In genomic region chr17:16216341-16217001, GRCh38 we compare ENCODE assay signal across 8 cellular contexts. TPM values are rescaled to one million over a fixed set of nuclear protein-coding genes. Genes with fewer than 3 reads are reported as not detected.
A peak's percentile ranks its signal among the peaks of the same experiment; 100 is the strongest.
DNase-seq lines count a peak whose midpoint lies in the region; ATAC-seq, FAIRE-seq and TF ChIP-seq lines count a peak whose summit lies in the region.
"Not testable (repeated sequence)": the region's sequence is repeated elsewhere in the genome, so short reads cannot be mapped to it uniquely, and the experiment has no call there.

No MANE protein-coding gene starts in this region.

- not testable (repeated sequence) for H4K5ac ChIP-seq in H1 (ENCODE audit: insufficient read length, low read depth, low read length)

- not testable (repeated sequence) for DNase-seq in AG10803 (ENCODE audit: low read depth); HFFc6; T-cell; activated naive CD8-positive, alpha-beta T cell treated with anti-CD3 and anti-CD28 coated beads, Interleukin-2, amount 10 ng/mL, durations not matched to agents 7 days and 5 days; H1 (ENCODE audit: low read depth in 1 of 2, low spot score in 2 of 2); neural crest cell (ENCODE audit: low read depth, low spot score)

- H3K9me3 Mint-ChIP-seq in HFFc6; T-cell; activated naive CD8-positive, alpha-beta T cell treated with anti-CD3 and anti-CD28 coated beads, Interleukin-2, amount 10 ng/mL, durations not matched to agents 7 days and 5 days; neural crest cell: not testable (repeated sequence)

- H3K79me1 ChIP-seq in H1 (ENCODE audit: low read depth, low read length): not testable (repeated sequence)

- H3K4ac ChIP-seq in H1 (replicated peaks; ENCODE audit: insufficient read length, low read depth, low read length): not testable (repeated sequence)

- TF ChIP-seq CTCF in AG10803 (conservative IDR thresholded peaks at IDR 0.05; ENCODE audit: low read length); HFFc6 (IDR thresholded peaks at IDR 0.05); H1 (IDR thresholded peaks at IDR 0.05; ENCODE audit: control extremely low read depth in 1 of 3, insufficient read depth in 1 of 3, low read depth in 1 of 3, low read length in 3 of 3); neural crest cell (conservative IDR thresholded peaks at IDR 0.05): not testable (repeated sequence)

- POLR2A ChIA-PET in T-cell (lab: Charles Lee) (interaction anchor here in 1 of 2 donors (0.6 kb wide), 1 partner anchor 1911 kb away, joined by 6 read pairs; no protein-coding TSS in a partner anchor), H1 (lab: Charles Lee; ENCODE audit: partially characterized antibody) (interaction anchor here (0.9 to 4.8 kb wide), 24 partner anchors 10 to 250 kb away, joined by 3 to 46 read pairs (median 5); partner anchors contain the start of genes CENPV, TTC19 and ZSWIM7)
- POLR2A ChIA-PET in activated naive CD8-positive, alpha-beta T cell treated with anti-CD3 and anti-CD28 coated beads, Interleukin-2, amount 10 ng/mL, durations not matched to agents 7 days and 5 days (lab: Charles Lee): interaction anchor here (0.5 to 4.2 kb wide), 10 partner anchors 47 to 286 kb away, joined by 3 to 41 read pairs (median 3); partner anchors contain the start of genes CENPV, TRPV2, TTC19 and ZSWIM7

- not testable (repeated sequence) for ATAC-seq in T-cell (replicated peaks in 1 of 4); activated naive CD8-positive, alpha-beta T cell treated with anti-CD3 and anti-CD28 coated beads, Interleukin-2, amount 10 ng/mL, durations not matched to agents 7 days and 5 days (ENCODE audit: low read depth)

- 87% methylated on average over 26 of the region's 38 CpGs; no CpG with 5 or more reads in 1 of the 2 experiments for WGBS in H1 (ENCODE audit: extremely low coverage in 1 of 2, insufficient coverage in 1 of 2, insufficient read length in 1 of 2, insufficient replicate concordance in 2 of 2, low coverage in 1 of 2, low lambda C conversion rate in 2 of 2, missing lambda C conversion rate in 1 of 2), 2 experiments

- H3K9ac ChIP-seq in H1 (replicated peaks in 1 of 4; ENCODE audit: extremely low read depth in 1 of 4, low read depth in 3 of 4, low read length in 3 of 4) (peak overlapping the region in 2 of 4 experiments; percentile 94 to 95; a peak in 4 of 7 replicates), iPS-20b (ENCODE audit: low read depth, low read length) (peak overlapping the region; percentile 94; the same call in 1 of the 2 replicates), stomach smooth muscle (ENCODE audit: low read length in 2 of 2) (peak overlapping the region; percentile 93 to 97)

- not testable (repeated sequence) for H4K91ac ChIP-seq in H1 (replicated peaks; ENCODE audit: insufficient read length, low read length)

- TF ChIP-seq RAD21 in H1 (IDR thresholded peaks at IDR 0.05 in 1 of 2, conservative IDR thresholded peaks at IDR 0.05 in 1 of 2; ENCODE audit: low read depth in 2 of 2, low read length in 2 of 2): not testable (repeated sequence)

- not testable (repeated sequence) for H3K4me1 ChIP-seq in H1 (replicated peaks in 1 of 4; ENCODE audit: control insufficient read depth in 3 of 4, insufficient read depth in 4 of 4, low read length in 3 of 4); iPS-20b (ENCODE audit: insufficient read depth, low read length)
- peaks cover 12% of the 10 kb centered on the region for H3K4me1 ChIP-seq in stomach smooth muscle (ENCODE audit: control insufficient read depth, insufficient read depth, low read length)

- not testable (repeated sequence) for H3K18ac ChIP-seq in H1 (ENCODE audit: extremely low read depth, low read length)

- peak overlapping the region; percentile 98; the same call in 1 of the 2 replicates for H4K8ac ChIP-seq in H1 (ENCODE audit: extremely low read depth, insufficient read depth, low read length)

- H3K4me3 Mint-ChIP-seq in HFFc6 (peak overlapping the region; percentile 98), T-cell (peak overlapping the region; percentile 88 to 97 (median 89)), neural crest cell (peak overlapping the region; percentile 96)
- peak overlapping the region; percentile 98 for H3K4me3 Mint-ChIP-seq in activated naive CD8-positive, alpha-beta T cell treated with anti-CD3 and anti-CD28 coated beads, Interleukin-2, amount 10 ng/mL, durations not matched to agents 7 days and 5 days

- H3K27ac Mint-ChIP-seq in HFFc6 (peak overlapping the region; percentile 93), T-cell (peak overlapping the region; percentile 94 to 97), neural crest cell (ENCODE audit: unreplicated experiment) (peak overlapping the region; percentile 97)
- H3K27ac Mint-ChIP-seq in activated naive CD8-positive, alpha-beta T cell treated with anti-CD3 and anti-CD28 coated beads, Interleukin-2, amount 10 ng/mL, durations not matched to agents 7 days and 5 days: peak overlapping the region; percentile 85

- H2BK120ac ChIP-seq in H1 (replicated peaks; ENCODE audit: low read depth, low read length): not testable (repeated sequence)

- peak overlapping the region; percentile 94; the same call in 1 of the 2 replicates for H2AFZ ChIP-seq in H1 (ENCODE audit: low read length)

- peak overlapping the region; percentile 94 for H3K4me3 ChIP-seq in AG10803 (ENCODE audit: low read length)
- peak overlapping the region; percentile 80 to 97 (median 94); a peak in 7 of 8 replicates for H3K4me3 ChIP-seq in H1 (ENCODE audit: extremely low read depth in 1 of 4, insufficient read depth in 2 of 4, low read depth in 3 of 4, low read length in 4 of 4)
- H3K4me3 ChIP-seq in iPS-20b (ENCODE audit: low read length): peak overlapping the region; percentile 98
- peak overlapping the region; percentile 95 to 100 for H3K4me3 ChIP-seq in stomach smooth muscle (ENCODE audit: low read length in 2 of 2)

- peaks cover 42% of the 10 kb centered on the region for H3K4me1 Mint-ChIP-seq in HFFc6 (ENCODE audit: low read depth)
- H3K4me1 Mint-ChIP-seq in T-cell: peaks cover 46 to 51% (median 50%) of the 10 kb centered on the region in 3 donors
- peaks cover 27% of the 10 kb centered on the region for H3K4me1 Mint-ChIP-seq in activated naive CD8-positive, alpha-beta T cell treated with anti-CD3 and anti-CD28 coated beads, Interleukin-2, amount 10 ng/mL, durations not matched to agents 7 days and 5 days
- peaks cover 38% of the 10 kb centered on the region for H3K4me1 Mint-ChIP-seq in neural crest cell

- not testable (repeated sequence) for H3K27me3 Mint-ChIP-seq in HFFc6 (ENCODE audit: insufficient read depth); T-cell; activated naive CD8-positive, alpha-beta T cell treated with anti-CD3 and anti-CD28 coated beads, Interleukin-2, amount 10 ng/mL, durations not matched to agents 7 days and 5 days; neural crest cell (ENCODE audit: low read depth)

- not testable (repeated sequence) for H4K20me1 ChIP-seq in H1 (replicated peaks in 1 of 2; ENCODE audit: control insufficient read depth in 1 of 2, insufficient read depth in 2 of 2, low read length in 2 of 2)

- not testable (repeated sequence) for H3K23ac ChIP-seq in H1 (ENCODE audit: insufficient read length)

- peak overlapping the region; percentile 80 to 90 for H3K4me2 ChIP-seq in H1 (ENCODE audit: insufficient read depth in 1 of 2, low read depth in 2 of 2, low read length in 2 of 2)

- TF ChIP-seq EP300 in H1 (IDR thresholded peaks at IDR 0.05; ENCODE audit: borderline replicate concordance in 1 of 2, low read depth in 2 of 2, low read length in 2 of 2): not testable (repeated sequence)

- peaks cover 21 to 66% of the 10 kb centered on the region in 2 experiments for H3K79me2 ChIP-seq in H1 (ENCODE audit: control insufficient read depth in 1 of 2, insufficient read depth in 2 of 2, low read length in 2 of 2)

- H2BK20ac ChIP-seq in H1 (ENCODE audit: low read length): not testable (repeated sequence)

- not testable (repeated sequence) for H3K27me3 ChIP-seq in H1 (replicated peaks in 1 of 4; ENCODE audit: control insufficient read depth in 3 of 4, extremely low read depth in 1 of 4, insufficient read depth in 3 of 4, low read length in 3 of 4); iPS-20b (ENCODE audit: insufficient read depth, low read length); stomach smooth muscle (ENCODE audit: control insufficient read depth in 1 of 2, insufficient read depth in 2 of 2, low read length in 2 of 2)

- not testable (repeated sequence) for H2BK15ac ChIP-seq in H1 (ENCODE audit: low read length)

- peak overlapping the region; percentile 95; the same call in 1 of the 2 replicates for H3K27ac ChIP-seq in H1 (ENCODE audit: low read depth, low read length)
- peak overlapping the region; percentile 94 for H3K27ac ChIP-seq in iPS-20b (ENCODE audit: low read length)
- peak overlapping the region; percentile 90 for H3K27ac ChIP-seq in stomach smooth muscle (ENCODE audit: low read length)

- 0 out of 2 replicates have a peak overlapping the region, but pooled peaks have one; percentile 18 for H2BK12ac ChIP-seq in H1 (ENCODE audit: low read depth, low read length)

- not testable (repeated sequence) for H3K36me3 Mint-ChIP-seq in HFFc6 (ENCODE audit: low read depth); T-cell; activated naive CD8-positive, alpha-beta T cell treated with anti-CD3 and anti-CD28 coated beads, Interleukin-2, amount 10 ng/mL, durations not matched to agents 7 days and 5 days; neural crest cell (ENCODE audit: low read depth)

- not testable (repeated sequence) for H3K14ac ChIP-seq in H1 (ENCODE audit: insufficient read length)

- not testable (repeated sequence) for H3K36me3 ChIP-seq in H1 (ENCODE audit: control insufficient read depth in 2 of 4, insufficient read depth in 4 of 4, low read length in 3 of 4); iPS-20b (ENCODE audit: insufficient read depth, low read depth, low read length); stomach smooth muscle (ENCODE audit: control insufficient read depth in 2 of 2, insufficient read depth in 2 of 2, low read length in 2 of 2)

- H2BK5ac ChIP-seq in H1 (ENCODE audit: low read depth, low read length): peak overlapping the region; percentile 91; the same call in 1 of the 2 replicates

- H2AK5ac ChIP-seq in H1 (ENCODE audit: low read depth, low read length): not testable (repeated sequence)

- H3K56ac ChIP-seq in H1 (replicated peaks; ENCODE audit: insufficient read length, low read depth, low read length): not testable (repeated sequence)

- FAIRE-seq in H1 (lab: Jason Lieb, UNC): not testable (repeated sequence)

- TF ChIP-seq POLR2A in H1 (IDR thresholded peaks at IDR 0.05; ENCODE audit: control extremely low read depth in 1 of 2, low read depth in 2 of 2, low read length in 2 of 2): not testable (repeated sequence)

- not testable (repeated sequence) for H3K9me3 ChIP-seq in H1 (ENCODE audit: insufficient read depth in 2 of 2, low read depth in 1 of 2, low read length in 1 of 2); iPS-20b (ENCODE audit: insufficient read depth, low read depth, low read length); stomach smooth muscle (ENCODE audit: control insufficient read depth in 2 of 2, low read length in 2 of 2)

- CTCF ChIA-PET in T-cell (lab: Charles Lee): interaction anchor here in 1 of 2 donors (0.9 kb wide), 1 partner anchor 218 kb away, joined by 6 read pairs; no protein-coding TSS in a partner anchor
- CTCF ChIA-PET in H1 (lab: Charles Lee; ENCODE audit: partially characterized antibody): interaction anchor here (0.6 to 1.7 kb wide), 3 partner anchors 13 to 233 kb away, joined by 3 to 6 read pairs (median 4); no protein-coding TSS in a partner anchor

- H3K23me2 ChIP-seq in H1 (ENCODE audit: low read depth, low read length): not testable (repeated sequence)

RNA-seq across cellular contexts. Expression of gene PIGL, which starts 0.5 kb away (rescaled TPM):
- total RNA-seq in HFFc6 (2021; fragmentation: NEBNext Ultra II Directional; extraction: Animal tissue kit (Norgen Biotek cat#: 25700)): 10 to 100 TPM; 12.0 to 15.5 (median 14.9) TPM
- 10 to 100 TPM; 53.9 to 90.2 (median 82.7) TPM for total RNA-seq in T-cell
- total RNA-seq in activated naive CD8-positive, alpha-beta T cell treated with anti-CD3 and anti-CD28 coated beads, Interleukin-2, amount 10 ng/mL, durations not matched to agents 7 days and 5 days: 10 to 100 TPM; 42.1 to 43.3 TPM
- 25.5 and 28.4 TPM in 2 replicates for total RNA-seq in H1 (2021; fragmentation: NEBNext Ultra II Directional; extraction: Animal tissue kit (Norgen Biotek cat#: 25700))
- polyA plus RNA-seq in H1 (2011; rRNA removed): 30.8 TPM in 2 replicates
- polyA plus RNA-seq in H1 (2011; cell fraction: cytosol; rRNA removed): 37.7 TPM
- polyA plus RNA-seq in H1 (2011; cell fraction: nucleus; rRNA removed): 92.2 TPM
- polyA plus RNA-seq in H1 (2012, experiment 1 of 2): 22.9 to 25.1 TPM (median 23.8 TPM) in 4 replicates
- polyA plus RNA-seq in H1 (2012, experiment 2 of 2): 9.4 TPM
- polyA plus RNA-seq in H1 (2013, experiment 1 of 2): 30.2 TPM
- 29.6 TPM for polyA plus RNA-seq in H1 (2013, experiment 2 of 2)
- polyA minus RNA-seq in H1 (2011; rRNA and poly(A)+ RNA removed): 39.3 and 44.4 TPM in 2 replicates
- polyA minus RNA-seq in H1 (2011; cell fraction: cytosol; rRNA and poly(A)+ RNA removed): 17.0 TPM
- 50.0 TPM for polyA minus RNA-seq in H1 (2011; cell fraction: nucleus; rRNA and poly(A)+ RNA removed)
- total RNA-seq in neural crest cell: 31.1 and 35.3 TPM in 2 replicates

RNA-seq across cellular contexts. Expression of gene NCOR1, which starts 1.1 kb away (rescaled TPM):
- 100 to 1,000 TPM; 103 to 115 (median 111) TPM for total RNA-seq in HFFc6 (2021; fragmentation: NEBNext Ultra II Directional; extraction: Animal tissue kit (Norgen Biotek cat#: 25700))
- total RNA-seq in T-cell: 100 to 1,000 TPM; 134 to 173 (median 152) TPM
- 100 to 1,000 TPM; 157 to 161 TPM for total RNA-seq in activated naive CD8-positive, alpha-beta T cell treated with anti-CD3 and anti-CD28 coated beads, Interleukin-2, amount 10 ng/mL, durations not matched to agents 7 days and 5 days
- 141 and 142 TPM in 2 replicates for total RNA-seq in H1 (2021; fragmentation: NEBNext Ultra II Directional; extraction: Animal tissue kit (Norgen Biotek cat#: 25700))
- polyA plus RNA-seq in H1 (2011; rRNA removed): 65.4 and 81.2 TPM in 2 replicates
- 64.4 TPM for polyA plus RNA-seq in H1 (2011; cell fraction: cytosol; rRNA removed)
- polyA plus RNA-seq in H1 (2011; cell fraction: nucleus; rRNA removed): 162 TPM
- polyA plus RNA-seq in H1 (2012, experiment 1 of 2): 67.9 to 80.7 TPM (median 71.4 TPM) in 4 replicates
- polyA plus RNA-seq in H1 (2012, experiment 2 of 2): 3.3 TPM
- 59.9 TPM for polyA plus RNA-seq in H1 (2013, experiment 1 of 2)
- polyA plus RNA-seq in H1 (2013, experiment 2 of 2): 59.4 TPM
- 303 and 372 TPM in 2 replicates for polyA minus RNA-seq in H1 (2011; rRNA and poly(A)+ RNA removed)
- 103 TPM for polyA minus RNA-seq in H1 (2011; cell fraction: cytosol; rRNA and poly(A)+ RNA removed)
- polyA minus RNA-seq in H1 (2011; cell fraction: nucleus; rRNA and poly(A)+ RNA removed): 274 TPM
- 129 and 136 TPM in 2 replicates for total RNA-seq in neural crest cell
